In the genomic region with DNA sequence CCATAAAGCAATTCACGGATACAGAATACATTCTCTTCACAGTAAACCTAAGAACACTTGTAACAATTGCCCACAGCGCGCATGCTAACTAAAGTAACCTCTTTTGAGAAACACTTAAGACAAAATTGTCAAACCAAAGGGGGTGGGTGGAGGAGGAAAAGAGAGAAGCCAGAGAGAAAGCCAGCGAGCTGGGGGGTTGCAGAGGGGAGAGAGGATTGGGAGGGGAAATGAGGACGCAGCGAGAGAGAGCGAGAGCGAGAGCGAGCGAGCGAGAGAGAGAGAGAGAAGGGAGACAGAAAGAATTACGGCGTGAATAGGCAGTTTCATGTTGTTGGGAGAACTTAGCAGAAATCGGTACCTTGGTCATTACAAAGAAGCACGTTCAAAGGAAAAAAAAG, we compare ENCODE assay signal across 9 cellular contexts. TPM values are rescaled to one million over a fixed set of nuclear protein-coding genes. Genes with fewer than 3 reads are reported as not detected.
DNase-seq lines count a peak whose midpoint lies in the region; ATAC-seq and TF ChIP-seq lines count a peak whose summit lies in the region.
"Had no signal": no experiment of that assay in that cellular context is flagged by ENCODE, and none has a peak within 500 bp of the region (broad histone marks: within the 10 kb centered on the region; RNA-seq: fewer than 3 reads in every experiment).

No MANE protein-coding gene starts in this region.

- TF ChIP-seq POLR2A in Peyer's patch (IDR thresholded peaks at IDR 0.05) = no peak
- TF ChIP-seq POLR2A in esophagus muscularis mucosa (IDR thresholded peaks at IDR 0.05; ENCODE audit: low read depth) = no peak

- H3K4me3 ChIP-seq in Peyer's patch = peak overlapping the region; percentile 43 to 71 (median 64)
- peak overlapping the region; percentile 27 to 63 (median 44) for H3K4me3 ChIP-seq in esophagus muscularis mucosa

- no peak overlapping the region for H3K27ac Mint-ChIP-seq in stimulated activated effector memory CD8-positive, alpha-beta T cell treated with anti-CD3 and anti-CD28 coated beads, Interleukin-12 subunit alpha, Interleukin-12 subunit beta, amount 100 ng/mL, for 72 hours

- DNase-seq in SIG-M5 treated with dmso at 0.1 percent for 504 hours (lab: John Stamatoyannopoulos, UW; ENCODE audit: unreplicated experiment) = peak; percentile 60
- no peak for DNase-seq in SIG-M5 (lab: John Stamatoyannopoulos, UW)
- DNase-seq in Peyer's patch = no peak
- no peak for DNase-seq in esophagus muscularis mucosa (ENCODE audit: extremely low spot score)
- DNase-seq in stimulated activated effector memory CD8-positive, alpha-beta T cell treated with anti-CD3 and anti-CD28 coated beads, Interleukin-12 subunit alpha, Interleukin-12 subunit beta, amount 100 ng/mL, for 72 hours (ENCODE audit: low spot score in 2 of 2) = no peak
- DNase-seq in HPDE6-E6E7 (ENCODE audit: extremely low spot score) = no peak

- H3K9me3 Mint-ChIP-seq in stimulated activated effector memory CD8-positive, alpha-beta T cell treated with anti-CD3 and anti-CD28 coated beads, Interleukin-12 subunit alpha, Interleukin-12 subunit beta, amount 100 ng/mL, for 72 hours = no peaks in the 10 kb centered on the region

- peak; percentile 9 for ATAC-seq in stimulated activated effector memory CD8-positive, alpha-beta T cell treated with anti-CD3 and anti-CD28 coated beads, Interleukin-12 subunit alpha, Interleukin-12 subunit beta, amount 100 ng/mL, for 72 hours
- ATAC-seq in HG02642 (IDR thresholded peaks at IDR 0.05; ENCODE audit: poor library complexity, unreplicated experiment) (no peak), HG03469 (IDR thresholded peaks at IDR 0.05; ENCODE audit: unreplicated experiment) (no peak)

- H3K4me3 Mint-ChIP-seq in stimulated activated effector memory CD8-positive, alpha-beta T cell treated with anti-CD3 and anti-CD28 coated beads, Interleukin-12 subunit alpha, Interleukin-12 subunit beta, amount 100 ng/mL, for 72 hours = peak overlapping the region; percentile 94

- H3K27me3 ChIP-seq in Peyer's patch (peaks cover 0 to 15% of the 10 kb centered on the region in 2 donors), esophagus muscularis mucosa (peaks cover 38 to 100% (median 92%) of the 10 kb centered on the region in 4 donors)

- 4% methylated on average over 15 of the region's 15 CpGs for WGBS in esophagus muscularis mucosa

- H3K9me3 ChIP-seq in Peyer's patch (no peaks in the 10 kb centered on the region), esophagus muscularis mucosa (no peaks in the 10 kb centered on the region)

- TF ChIP-seq CTCF in Peyer's patch (IDR thresholded peaks at IDR 0.05) (no peak), esophagus muscularis mucosa (IDR thresholded peaks at IDR 0.05) (no peak)

- no peaks in the 10 kb centered on the region for H3K36me3 ChIP-seq in Peyer's patch
- no peaks in the 10 kb centered on the region for H3K36me3 ChIP-seq in esophagus muscularis mucosa

- H3K27ac ChIP-seq in Peyer's patch (peak overlapping the region; percentile 38 to 92 (median 80)), esophagus muscularis mucosa (replicated peaks in 1 of 4) (no peak overlapping the region)

- H3K4me1 ChIP-seq in Peyer's patch = peaks cover 0 to 36% (median 14%) of the 10 kb centered on the region in 4 donors
- H3K4me1 ChIP-seq in esophagus muscularis mucosa = peaks cover 48 to 54% (median 53%) of the 10 kb centered on the region in 4 donors

- H3K4me1 Mint-ChIP-seq in stimulated activated effector memory CD8-positive, alpha-beta T cell treated with anti-CD3 and anti-CD28 coated beads, Interleukin-12 subunit alpha, Interleukin-12 subunit beta, amount 100 ng/mL, for 72 hours = peaks cover 60% of the 10 kb centered on the region

- H3K36me3 Mint-ChIP-seq in stimulated activated effector memory CD8-positive, alpha-beta T cell treated with anti-CD3 and anti-CD28 coated beads, Interleukin-12 subunit alpha, Interleukin-12 subunit beta, amount 100 ng/mL, for 72 hours = peaks cover 18% of the 10 kb centered on the region

- no peak for TF ChIP-seq EP300 in esophagus muscularis mucosa (IDR thresholded peaks at IDR 0.05)

- intact Hi-C loops in esophagus muscularis mucosa (cut with DNase I) = no loop called here

RNA-seq across cellular contexts. Expression of a gene that starts 1.6 kb away (rescaled TPM):
- total RNA-seq in Peyer's patch = 10 to 100 TPM; 10.7 to 22.8 (median 19.0) TPM
- total RNA-seq in esophagus muscularis mucosa = 1 to 10 TPM in 1 of 4 donors, under 1 TPM in 3; 0.52 to 1.7 (median 0.66) TPM

RNA-seq across cellular contexts. Expression of a gene that starts 2.6 kb away (rescaled TPM):
- total RNA-seq in Peyer's patch = 10 to 100 TPM in 3 of 4 donors, 1 to 10 TPM in 1; 1.8 to 21.2 (median 14.9) TPM
- total RNA-seq in esophagus muscularis mucosa = not detected
- total RNA-seq: T-helper 1 cell treated with Interleukin-12 subunit alpha and Interleukin-12 subunit beta and Interleukin-4 antibody, amounts not matched to agents 30 ng/mL and 1 ng/mL, for 36 hours had no signal

RNA-seq across cellular contexts. Expression of a gene that starts 7.7 kb away (rescaled TPM):
- total RNA-seq in Peyer's patch (10 to 100 TPM; 34.3 to 98.4 (median 66.7) TPM), esophagus muscularis mucosa (1 to 10 TPM; 2.2 to 5.4 (median 2.9) TPM)

RNA-seq across cellular contexts. Expression of a gene that starts 13.7 kb away (rescaled TPM):
- 10 to 100 TPM; 13.7 to 47.5 (median 24.9) TPM for total RNA-seq in Peyer's patch
- total RNA-seq in esophagus muscularis mucosa = not detected

RNA-seq across cellular contexts. Expression of a gene that starts 18.9 kb away (rescaled TPM):
- total RNA-seq in Peyer's patch = 10 to 100 TPM in 3 of 4 donors, 1 to 10 TPM in 1; 7.7 to 22.5 (median 15.0) TPM
- under 1 TPM; 0.17 to 0.83 (median 0.36) TPM for total RNA-seq in esophagus muscularis mucosa

Comparison
In these comparisons a context has a peak if more than half of its experiments do, and no peak if none do; other contexts are left out.
1. H3K27ac ChIP-seq: peak in Peyer's patch (4 of 4); none in esophagus muscularis mucosa (0 of 4).
2. RNA of a gene that starts 1.6 kb away (total RNA-seq): 10.7 to 22.8 TPM in Peyer's patch; 0.52 to 1.7 TPM in esophagus muscularis mucosa; every median in the first group is over 4 times any median in the second.
3. RNA of a gene that starts 7.7 kb away (total RNA-seq): 34.3 to 98.4 TPM in Peyer's patch; 2.2 to 5.4 TPM in esophagus muscularis mucosa; every median in the first group is over 4 times any median in the second.